Comparison of ENCODE assay signal across 1 cellular context in the genomic region with DNA sequence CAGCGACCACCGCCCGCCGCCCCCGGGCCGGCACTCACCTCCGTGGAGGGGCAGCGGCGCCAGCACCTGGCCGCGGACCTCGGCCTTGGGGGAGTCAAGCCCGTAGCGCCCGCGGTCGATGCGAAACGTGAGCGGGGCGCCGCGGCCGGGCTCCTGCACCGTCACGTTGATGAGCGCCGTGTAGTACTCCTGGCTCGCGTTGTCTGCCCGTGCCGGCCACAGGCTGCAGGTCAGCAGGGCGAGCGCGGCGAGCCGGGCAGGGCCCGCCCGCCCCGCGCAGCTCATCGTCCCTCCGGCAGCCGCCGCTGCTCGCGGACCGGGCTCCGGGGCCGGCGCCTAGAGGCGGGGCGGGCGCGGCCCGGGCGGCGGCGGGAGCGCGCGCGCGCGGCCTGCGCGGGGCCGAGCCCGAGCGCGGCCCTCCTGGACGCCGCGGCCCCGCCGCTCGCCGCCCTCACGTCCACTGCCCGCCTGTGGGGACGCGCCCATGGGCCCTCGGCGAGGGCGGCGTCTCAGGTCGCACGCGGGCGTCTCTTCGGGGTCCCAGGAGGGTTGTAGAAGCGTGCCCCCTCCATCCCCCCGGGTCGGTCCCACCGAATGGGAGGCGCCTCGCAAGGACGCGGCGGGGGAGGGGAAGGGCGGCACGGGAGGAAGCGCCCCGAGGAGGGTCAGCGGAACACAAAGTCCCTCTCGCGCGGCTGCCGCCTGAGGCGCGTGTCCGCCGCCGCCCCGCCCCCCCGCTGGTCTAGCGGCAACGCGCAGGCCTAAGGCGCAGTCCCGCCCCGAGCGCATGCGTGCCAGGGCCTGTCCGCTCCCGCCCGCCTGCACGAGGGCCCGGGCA.
TF ChIP-seq lines count a peak whose summit lies in the region.

A gene with protein sequence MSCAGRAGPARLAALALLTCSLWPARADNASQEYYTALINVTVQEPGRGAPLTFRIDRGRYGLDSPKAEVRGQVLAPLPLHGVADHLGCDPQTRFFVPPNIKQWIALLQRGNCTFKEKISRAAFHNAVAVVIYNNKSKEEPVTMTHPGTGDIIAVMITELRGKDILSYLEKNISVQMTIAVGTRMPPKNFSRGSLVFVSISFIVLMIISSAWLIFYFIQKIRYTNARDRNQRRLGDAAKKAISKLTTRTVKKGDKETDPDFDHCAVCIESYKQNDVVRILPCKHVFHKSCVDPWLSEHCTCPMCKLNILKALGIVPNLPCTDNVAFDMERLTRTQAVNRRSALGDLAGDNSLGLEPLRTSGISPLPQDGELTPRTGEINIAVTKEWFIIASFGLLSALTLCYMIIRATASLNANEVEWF (minus strand): TSS at position 342 of the 838 bp plus-strand sequence. CDS start 57 bp downstream, at position 285.

TF ChIP-seq in K562, 482 proteins besides CTCF, POLR2A, EP300 and RAD21 (continued from another document and continues in another):
- TF ChIP-seq, protein P1, sequence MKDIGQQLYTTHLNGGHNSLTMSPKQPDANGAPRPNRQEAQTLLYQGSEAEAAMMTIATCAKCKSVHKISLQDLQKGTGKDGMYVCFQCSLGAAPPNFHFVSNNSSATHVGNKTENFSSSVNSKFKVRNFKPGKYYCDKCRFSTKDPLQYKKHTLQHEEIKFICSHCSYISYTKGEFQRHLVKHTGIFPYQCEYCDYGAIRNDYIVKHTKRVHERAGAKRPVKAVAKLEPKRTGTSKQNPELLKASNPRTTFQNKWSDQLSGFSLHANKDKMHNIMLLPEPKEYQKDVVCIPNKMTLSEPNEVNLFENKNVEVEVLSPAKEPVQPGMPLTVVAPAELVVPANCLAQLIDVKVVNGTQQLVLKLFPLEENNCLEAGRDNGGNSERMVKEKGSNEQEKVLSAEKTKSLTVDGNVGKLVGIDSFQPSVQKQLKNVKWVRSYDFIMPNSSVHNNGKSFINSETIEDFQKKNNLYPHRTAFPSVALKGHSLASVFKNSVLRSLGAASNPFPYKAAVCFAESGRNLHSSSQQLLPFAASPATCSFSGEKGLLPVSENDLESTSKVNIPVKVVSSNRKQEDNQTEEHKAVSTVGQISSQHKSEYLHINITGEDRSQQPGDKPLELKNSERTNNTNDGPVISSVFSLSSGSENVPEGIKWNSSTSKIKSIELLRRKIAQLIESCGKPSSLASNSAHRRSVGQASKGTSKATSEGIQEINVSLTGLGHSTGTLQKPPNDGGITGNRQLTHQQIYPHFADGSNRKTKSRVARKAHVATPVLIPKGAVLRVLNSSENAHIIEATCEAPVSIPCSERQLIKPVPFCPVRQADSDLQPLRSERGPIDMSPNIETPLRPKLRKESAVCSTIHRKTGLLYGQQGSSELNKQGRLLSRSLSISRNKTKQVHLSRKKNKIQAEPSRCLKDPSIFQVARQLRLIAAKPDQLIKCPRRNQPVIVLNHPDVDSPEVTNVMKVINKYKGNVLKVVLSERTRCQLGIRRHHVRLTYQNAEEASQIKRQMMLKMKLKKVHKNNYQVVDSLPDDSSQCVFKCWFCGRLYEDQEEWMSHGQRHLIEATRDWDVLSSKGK (CRISPR knock-in tag; IDR thresholded peaks at IDR 0.05): no peak
- TF ChIP-seq TGIF2 (CRISPR knock-in tag; IDR thresholded peaks at IDR 0.05) (peak; percentile 96; the same call in 1 of the 2 replicates), ZFP36 (IDR thresholded peaks at IDR 0.05; ENCODE audit: low read depth, low read length, partially characterized antibody) (no peak), ZNF707 (CRISPR knock-in tag; conservative IDR thresholded peaks at IDR 0.05) (no peak), SNRNP70 (optimal IDR thresholded peaks at IDR 0.05; ENCODE audit: low read depth, low read length) (no peak), CEBPG (CRISPR knock-in tag; IDR thresholded peaks at IDR 0.05) (peak; percentile 37; the same call in 1 of the 2 replicates), CEBPG (tag; conservative IDR thresholded peaks at IDR 0.05 in 1 of 2, IDR thresholded peaks at IDR 0.05 in 1 of 2) (no peak), ZNF124 (CRISPR knock-in tag; IDR thresholded peaks at IDR 0.05) (peak; percentile 94; the same call in 1 of the 2 replicates), KLF1 (tag; IDR thresholded peaks at IDR 0.05) (peak; percentile 89), MCM7 (IDR thresholded peaks at IDR 0.05) (no peak), TAF9B (IDR thresholded peaks at IDR 0.05; ENCODE audit: partially characterized antibody) (no peak), FOXK2 (conservative IDR thresholded peaks at IDR 0.05 in 1 of 2, IDR thresholded peaks at IDR 0.05 in 1 of 2; ENCODE audit: low read depth in 2 of 2) (no peak; a peak in 1 of 4 replicates), CBFB (CRISPR knock-in tag; IDR thresholded peaks at IDR 0.05) (peak; percentile 81; the same call in 1 of the 2 replicates), ZNF444 (CRISPR knock-in tag; IDR thresholded peaks at IDR 0.05) (peak; percentile 70), PPARD (CRISPR knock-in tag; IDR thresholded peaks at IDR 0.05) (no peak), EP400 (IDR thresholded peaks at IDR 0.05) (peak; percentile 78; the same call in 1 of the 2 replicates), ZKSCAN8 (CRISPR knock-in tag; IDR thresholded peaks at IDR 0.05) (peak; percentile 84; the same call in 1 of the 2 replicates), CREM (IDR thresholded peaks at IDR 0.05; ENCODE audit: low read depth) (peak; percentile 70), FOXJ2 (tag; IDR thresholded peaks at IDR 0.05) (peak; percentile 89), TAL1 (IDR thresholded peaks at IDR 0.05) (no peak), TBL1XR1 (IDR thresholded peaks at IDR 0.05; ENCODE audit: low read length in 2 of 2) (0 out of 4 replicates have a peak, but pooled peaks of 1 of the 2 experiments have one; percentile 30), ARHGAP35 (IDR thresholded peaks at IDR 0.05; ENCODE audit: partially characterized antibody) (no peak), TEAD2 (tag; IDR thresholded peaks at IDR 0.05) (no peak), SMARCE1 (IDR thresholded peaks at IDR 0.05) (no peak), SMARCA5 (IDR thresholded peaks at IDR 0.05) (no peak), NR3C1 (CRISPR knock-in tag; IDR thresholded peaks at IDR 0.05) (peak; percentile 96; the same call in 1 of the 2 replicates), ZNF583 (CRISPR knock-in tag; IDR thresholded peaks at IDR 0.05) (peak; percentile 89)
- TF ChIP-seq, protein P2, sequence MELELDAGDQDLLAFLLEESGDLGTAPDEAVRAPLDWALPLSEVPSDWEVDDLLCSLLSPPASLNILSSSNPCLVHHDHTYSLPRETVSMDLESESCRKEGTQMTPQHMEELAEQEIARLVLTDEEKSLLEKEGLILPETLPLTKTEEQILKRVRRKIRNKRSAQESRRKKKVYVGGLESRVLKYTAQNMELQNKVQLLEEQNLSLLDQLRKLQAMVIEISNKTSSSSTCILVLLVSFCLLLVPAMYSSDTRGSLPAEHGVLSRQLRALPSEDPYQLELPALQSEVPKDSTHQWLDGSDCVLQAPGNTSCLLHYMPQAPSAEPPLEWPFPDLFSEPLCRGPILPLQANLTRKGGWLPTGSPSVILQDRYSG (tag; conservative IDR thresholded peaks at IDR 0.05; ENCODE audit: low read depth): peak; percentile 96
- TF ChIP-seq, protein P3, sequence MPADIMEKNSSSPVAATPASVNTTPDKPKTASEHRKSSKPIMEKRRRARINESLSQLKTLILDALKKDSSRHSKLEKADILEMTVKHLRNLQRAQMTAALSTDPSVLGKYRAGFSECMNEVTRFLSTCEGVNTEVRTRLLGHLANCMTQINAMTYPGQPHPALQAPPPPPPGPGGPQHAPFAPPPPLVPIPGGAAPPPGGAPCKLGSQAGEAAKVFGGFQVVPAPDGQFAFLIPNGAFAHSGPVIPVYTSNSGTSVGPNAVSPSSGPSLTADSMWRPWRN (IDR thresholded peaks at IDR 0.05; ENCODE audit: low read depth): no peak
- TF ChIP-seq, protein P4, sequence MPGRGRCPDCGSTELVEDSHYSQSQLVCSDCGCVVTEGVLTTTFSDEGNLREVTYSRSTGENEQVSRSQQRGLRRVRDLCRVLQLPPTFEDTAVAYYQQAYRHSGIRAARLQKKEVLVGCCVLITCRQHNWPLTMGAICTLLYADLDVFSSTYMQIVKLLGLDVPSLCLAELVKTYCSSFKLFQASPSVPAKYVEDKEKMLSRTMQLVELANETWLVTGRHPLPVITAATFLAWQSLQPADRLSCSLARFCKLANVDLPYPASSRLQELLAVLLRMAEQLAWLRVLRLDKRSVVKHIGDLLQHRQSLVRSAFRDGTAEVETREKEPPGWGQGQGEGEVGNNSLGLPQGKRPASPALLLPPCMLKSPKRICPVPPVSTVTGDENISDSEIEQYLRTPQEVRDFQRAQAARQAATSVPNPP (IDR thresholded peaks at IDR 0.05; ENCODE audit: borderline replicate concordance, insufficient read depth, insufficient read length): no peak
- TF ChIP-seq, protein P5, sequence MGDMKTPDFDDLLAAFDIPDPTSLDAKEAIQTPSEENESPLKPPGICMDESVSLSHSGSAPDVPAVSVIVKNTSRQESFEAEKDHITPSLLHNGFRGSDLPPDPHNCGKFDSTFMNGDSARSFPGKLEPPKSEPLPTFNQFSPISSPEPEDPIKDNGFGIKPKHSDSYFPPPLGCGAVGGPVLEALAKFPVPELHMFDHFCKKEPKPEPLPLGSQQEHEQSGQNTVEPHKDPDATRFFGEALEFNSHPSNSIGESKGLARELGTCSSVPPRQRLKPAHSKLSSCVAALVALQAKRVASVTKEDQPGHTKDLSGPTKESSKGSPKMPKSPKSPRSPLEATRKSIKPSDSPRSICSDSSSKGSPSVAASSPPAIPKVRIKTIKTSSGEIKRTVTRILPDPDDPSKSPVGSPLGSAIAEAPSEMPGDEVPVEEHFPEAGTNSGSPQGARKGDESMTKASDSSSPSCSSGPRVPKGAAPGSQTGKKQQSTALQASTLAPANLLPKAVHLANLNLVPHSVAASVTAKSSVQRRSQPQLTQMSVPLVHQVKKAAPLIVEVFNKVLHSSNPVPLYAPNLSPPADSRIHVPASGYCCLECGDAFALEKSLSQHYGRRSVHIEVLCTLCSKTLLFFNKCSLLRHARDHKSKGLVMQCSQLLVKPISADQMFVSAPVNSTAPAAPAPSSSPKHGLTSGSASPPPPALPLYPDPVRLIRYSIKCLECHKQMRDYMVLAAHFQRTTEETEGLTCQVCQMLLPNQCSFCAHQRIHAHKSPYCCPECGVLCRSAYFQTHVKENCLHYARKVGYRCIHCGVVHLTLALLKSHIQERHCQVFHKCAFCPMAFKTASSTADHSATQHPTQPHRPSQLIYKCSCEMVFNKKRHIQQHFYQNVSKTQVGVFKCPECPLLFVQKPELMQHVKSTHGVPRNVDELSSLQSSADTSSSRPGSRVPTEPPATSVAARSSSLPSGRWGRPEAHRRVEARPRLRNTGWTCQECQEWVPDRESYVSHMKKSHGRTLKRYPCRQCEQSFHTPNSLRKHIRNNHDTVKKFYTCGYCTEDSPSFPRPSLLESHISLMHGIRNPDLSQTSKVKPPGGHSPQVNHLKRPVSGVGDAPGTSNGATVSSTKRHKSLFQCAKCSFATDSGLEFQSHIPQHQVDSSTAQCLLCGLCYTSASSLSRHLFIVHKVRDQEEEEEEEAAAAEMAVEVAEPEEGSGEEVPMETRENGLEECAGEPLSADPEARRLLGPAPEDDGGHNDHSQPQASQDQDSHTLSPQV (IDR thresholded peaks at IDR 0.05): 0 out of 2 replicates have a peak, but pooled peaks have one; percentile 86
- TF ChIP-seq, protein P6, sequence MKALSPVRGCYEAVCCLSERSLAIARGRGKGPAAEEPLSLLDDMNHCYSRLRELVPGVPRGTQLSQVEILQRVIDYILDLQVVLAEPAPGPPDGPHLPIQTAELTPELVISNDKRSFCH (CRISPR knock-in tag; IDR thresholded peaks at IDR 0.05): no peak
- TF ChIP-seq, protein P6 (tag; IDR thresholded peaks at IDR 0.05): peak; percentile 87
- TF ChIP-seq, protein P7, sequence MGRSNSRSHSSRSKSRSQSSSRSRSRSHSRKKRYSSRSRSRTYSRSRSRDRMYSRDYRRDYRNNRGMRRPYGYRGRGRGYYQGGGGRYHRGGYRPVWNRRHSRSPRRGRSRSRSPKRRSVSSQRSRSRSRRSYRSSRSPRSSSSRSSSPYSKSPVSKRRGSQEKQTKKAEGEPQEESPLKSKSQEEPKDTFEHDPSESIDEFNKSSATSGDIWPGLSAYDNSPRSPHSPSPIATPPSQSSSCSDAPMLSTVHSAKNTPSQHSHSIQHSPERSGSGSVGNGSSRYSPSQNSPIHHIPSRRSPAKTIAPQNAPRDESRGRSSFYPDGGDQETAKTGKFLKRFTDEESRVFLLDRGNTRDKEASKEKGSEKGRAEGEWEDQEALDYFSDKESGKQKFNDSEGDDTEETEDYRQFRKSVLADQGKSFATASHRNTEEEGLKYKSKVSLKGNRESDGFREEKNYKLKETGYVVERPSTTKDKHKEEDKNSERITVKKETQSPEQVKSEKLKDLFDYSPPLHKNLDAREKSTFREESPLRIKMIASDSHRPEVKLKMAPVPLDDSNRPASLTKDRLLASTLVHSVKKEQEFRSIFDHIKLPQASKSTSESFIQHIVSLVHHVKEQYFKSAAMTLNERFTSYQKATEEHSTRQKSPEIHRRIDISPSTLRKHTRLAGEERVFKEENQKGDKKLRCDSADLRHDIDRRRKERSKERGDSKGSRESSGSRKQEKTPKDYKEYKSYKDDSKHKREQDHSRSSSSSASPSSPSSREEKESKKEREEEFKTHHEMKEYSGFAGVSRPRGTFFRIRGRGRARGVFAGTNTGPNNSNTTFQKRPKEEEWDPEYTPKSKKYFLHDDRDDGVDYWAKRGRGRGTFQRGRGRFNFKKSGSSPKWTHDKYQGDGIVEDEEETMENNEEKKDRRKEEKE (IDR thresholded peaks at IDR 0.05; ENCODE audit: borderline replicate concordance in 1 of 2, control insufficient read depth in 1 of 2, low read depth in 2 of 2, low read length in 1 of 2): no peak
- TF ChIP-seq, protein P8, sequence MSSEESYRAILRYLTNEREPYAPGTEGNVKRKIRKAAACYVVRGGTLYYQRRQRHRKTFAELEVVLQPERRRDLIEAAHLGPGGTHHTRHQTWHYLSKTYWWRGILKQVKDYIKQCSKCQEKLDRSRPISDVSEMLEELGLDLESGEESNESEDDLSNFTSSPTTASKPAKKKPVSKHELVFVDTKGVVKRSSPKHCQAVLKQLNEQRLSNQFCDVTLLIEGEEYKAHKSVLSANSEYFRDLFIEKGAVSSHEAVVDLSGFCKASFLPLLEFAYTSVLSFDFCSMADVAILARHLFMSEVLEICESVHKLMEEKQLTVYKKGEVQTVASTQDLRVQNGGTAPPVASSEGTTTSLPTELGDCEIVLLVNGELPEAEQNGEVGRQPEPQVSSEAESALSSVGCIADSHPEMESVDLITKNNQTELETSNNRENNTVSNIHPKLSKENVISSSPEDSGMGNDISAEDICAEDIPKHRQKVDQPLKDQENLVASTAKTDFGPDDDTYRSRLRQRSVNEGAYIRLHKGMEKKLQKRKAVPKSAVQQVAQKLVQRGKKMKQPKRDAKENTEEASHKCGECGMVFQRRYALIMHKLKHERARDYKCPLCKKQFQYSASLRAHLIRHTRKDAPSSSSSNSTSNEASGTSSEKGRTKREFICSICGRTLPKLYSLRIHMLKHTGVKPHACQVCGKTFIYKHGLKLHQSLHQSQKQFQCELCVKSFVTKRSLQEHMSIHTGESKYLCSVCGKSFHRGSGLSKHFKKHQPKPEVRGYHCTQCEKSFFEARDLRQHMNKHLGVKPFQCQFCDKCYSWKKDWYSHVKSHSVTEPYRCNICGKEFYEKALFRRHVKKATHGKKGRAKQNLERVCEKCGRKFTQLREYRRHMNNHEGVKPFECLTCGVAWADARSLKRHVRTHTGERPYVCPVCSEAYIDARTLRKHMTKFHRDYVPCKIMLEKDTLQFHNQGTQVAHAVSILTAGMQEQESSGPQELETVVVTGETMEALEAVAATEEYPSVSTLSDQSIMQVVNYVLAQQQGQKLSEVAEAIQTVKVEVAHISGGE (CRISPR knock-in tag; IDR thresholded peaks at IDR 0.05): peak in 1 of 3 experiments; percentile 90; a peak in 2 of 6 replicates
